8 cellular contexts compared by ENCODE assay signal in the genomic region with DNA sequence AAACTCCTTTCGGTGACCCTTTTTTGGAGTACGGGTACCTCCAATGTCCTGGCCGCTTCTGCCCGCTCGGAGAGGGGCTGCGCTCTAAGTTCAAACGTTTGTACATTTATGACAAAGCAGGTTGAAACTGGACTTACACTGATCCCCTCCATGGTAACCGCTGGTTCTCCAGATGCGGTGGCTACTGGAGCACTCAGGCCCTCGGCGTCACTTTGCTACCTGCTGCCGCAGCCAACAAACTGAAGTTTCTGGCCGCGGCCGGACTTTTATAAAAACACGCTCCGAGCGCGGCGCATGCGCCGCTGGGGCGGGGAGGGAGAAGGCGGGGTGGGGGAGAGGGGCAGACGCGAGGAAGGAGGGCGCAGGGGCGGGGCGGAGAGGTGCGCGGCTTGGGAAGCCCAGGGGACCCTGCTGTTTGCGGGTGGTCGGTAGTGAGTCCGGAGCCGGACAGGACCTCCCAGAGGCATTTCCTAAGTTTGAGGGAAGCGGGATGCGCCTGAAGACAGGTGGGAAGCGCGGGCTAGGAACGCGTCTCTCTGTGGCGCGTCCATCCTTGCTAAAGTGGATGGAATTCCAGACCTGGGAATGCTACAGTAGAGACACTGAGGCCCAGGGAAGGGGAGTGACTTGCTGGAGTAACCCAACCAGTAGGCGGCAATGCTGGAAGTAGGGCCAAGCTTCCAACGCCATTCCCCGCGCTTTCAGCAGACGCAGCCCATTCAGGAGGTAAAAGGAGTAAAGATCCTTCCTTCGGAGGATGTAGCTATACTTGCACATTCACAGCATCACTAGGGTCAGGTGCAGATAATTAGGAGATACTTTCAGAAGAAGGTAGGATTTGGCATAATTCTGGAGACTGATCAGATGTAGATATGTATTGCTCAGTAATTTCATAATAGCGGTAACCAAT. TPM values are rescaled to one million over a fixed set of nuclear protein-coding genes. Genes with fewer than 3 reads are reported as not detected.
DNase-seq lines count a peak whose midpoint lies in the region; ATAC-seq, FAIRE-seq and TF ChIP-seq lines count a peak whose summit lies in the region.

CXCR4 (minus strand) TSS at position 241 of the 910 bp plus-strand sequence; CDS start at position 152, 89 bp downstream.

- H3K23ac ChIP-seq in H1 (ENCODE audit: insufficient read length): no peak within 1 kb of the TSS

- CTCF ChIA-PET in H1 (lab: Charles Lee; ENCODE audit: partially characterized antibody): interaction anchor here (0.6 to 1.4 kb wide), 5 partner anchors 11 to 223 kb away, joined by 3 to 6 read pairs (median 3); no protein-coding TSS in a partner anchor

- H2BK15ac ChIP-seq in H1 (ENCODE audit: low read length): no peak within 1 kb of the TSS

- H3K23me2 ChIP-seq in H1 (ENCODE audit: low read depth, low read length): peaks cover 23% of the 10 kb centered on the region

- peaks cover 10 to 51% (median 43%) of the 10 kb centered on the region in 4 experiments for H3K27me3 ChIP-seq in H1 (replicated peaks in 1 of 4; ENCODE audit: control insufficient read depth in 3 of 4, extremely low read depth in 1 of 4, insufficient read depth in 3 of 4, low read length in 3 of 4)

- no peak within 1 kb of the TSS for H3K14ac ChIP-seq in H1 (ENCODE audit: insufficient read length)

- H3K4me3 ChIP-seq in GM12864 (ENCODE audit: low read depth, low read length): peak within 1 kb of the TSS; percentile 77
- H3K4me3 ChIP-seq in H1 (ENCODE audit: extremely low read depth in 1 of 4, insufficient read depth in 2 of 4, low read depth in 3 of 4, low read length in 4 of 4): peak within 1 kb of the TSS; percentile 57 to 78 (median 68)
- peak within 1 kb of the TSS; percentile 35 for H3K4me3 ChIP-seq in mucosa of descending colon

- peak; percentile 21 for TF ChIP-seq CTCF in GM12864 (IDR thresholded peaks at IDR 0.05; ENCODE audit: low read depth, low read length, missing control alignments)
- TF ChIP-seq CTCF in H1 (IDR thresholded peaks at IDR 0.05; ENCODE audit: control extremely low read depth in 1 of 3, insufficient read depth in 1 of 3, low read depth in 1 of 3, low read length in 3 of 3): peak in 2 of 3 experiments; percentile 61 to 65; a peak in 2 of 4 replicates
- TF ChIP-seq CTCF in mucosa of descending colon (IDR thresholded peaks at IDR 0.05): no peak

- no peak within 1 kb of the TSS for H2AK5ac ChIP-seq in H1 (ENCODE audit: low read depth, low read length)

- peak within 1 kb of the TSS; percentile 98 for H2AFZ ChIP-seq in H1 (ENCODE audit: low read length)

- intact Hi-C loops in mucosa of descending colon (cut with DNase I, micrococcal nuclease): no loop called here

- H4K8ac ChIP-seq in H1 (ENCODE audit: extremely low read depth, insufficient read depth, low read length): no peak within 1 kb of the TSS; the same call in 1 of the 2 replicates

- POLR2A ChIA-PET in H1 (lab: Charles Lee; ENCODE audit: partially characterized antibody): interaction anchor here (1.6 kb wide), 1 partner anchor 107 kb away, joined by 3 read pairs; no protein-coding TSS in a partner anchor

- no peak for DNase-seq in GM12864 (ENCODE audit: low read depth)
- peak; percentile 85 to 91 for DNase-seq in NCI-H526 (lab: John Stamatoyannopoulos, UW)
- peak; percentile 85 to 90 for DNase-seq in activated CD8-positive, alpha-beta memory T cell treated with anti-CD3 and anti-CD28 coated beads for 1 hour (ENCODE audit: extremely low read depth in 1 of 2, low read depth in 1 of 2)
- peak; percentile 49 to 93 for DNase-seq in H1 (ENCODE audit: low read depth in 1 of 2, low spot score in 2 of 2)
- DNase-seq in mucosa of descending colon: peak; percentile 75 to 91 (median 86)
- peak; percentile 91 to 92 for DNase-seq in stimulated activated CD8-positive, alpha-beta memory T cell treated with anti-CD3 and anti-CD28 coated beads, Interleukin-4, amount 100 ng/mL, for 1 hour (ENCODE audit: low read depth in 2 of 2, low spot score in 1 of 2)
- no peak for DNase-seq in urothelium cell line (ENCODE audit: low spot score)

- FAIRE-seq in H1 (lab: Jason Lieb, UNC): peak; percentile 94
- FAIRE-seq in urothelium cell line (lab: Jason Lieb, UNC): no peak

- peak within 1 kb of the TSS; percentile 52; the same call in 1 of the 2 replicates for H3K18ac ChIP-seq in H1 (ENCODE audit: extremely low read depth, low read length)

- no peak within 1 kb of the TSS for H2BK120ac ChIP-seq in H1 (replicated peaks; ENCODE audit: low read depth, low read length)

- no peaks in the 10 kb centered on the region for H3K79me2 ChIP-seq in H1 (ENCODE audit: control insufficient read depth in 1 of 2, insufficient read depth in 2 of 2, low read length in 2 of 2)

- peak; percentile 44 to 46; a peak in 3 of 4 replicates for TF ChIP-seq RAD21 in H1 (IDR thresholded peaks at IDR 0.05 in 1 of 2, conservative IDR thresholded peaks at IDR 0.05 in 1 of 2; ENCODE audit: low read depth in 2 of 2, low read length in 2 of 2)

- H3K56ac ChIP-seq in H1 (replicated peaks; ENCODE audit: insufficient read length, low read depth, low read length): no peak within 1 kb of the TSS

- H3K36me3 ChIP-seq in H1 (ENCODE audit: control insufficient read depth in 2 of 4, insufficient read depth in 4 of 4, low read length in 3 of 4) (0 out of 8 replicates have a peak, but pooled peaks cover 0 to 2% (median 0%) of the 10 kb centered on the region in 4 experiments), mucosa of descending colon (ENCODE audit: low read depth) (no peaks in the 10 kb centered on the region)

- no peaks in the 10 kb centered on the region for H3K79me1 ChIP-seq in H1 (ENCODE audit: low read depth, low read length)

- no peak within 1 kb of the TSS for H4K91ac ChIP-seq in H1 (replicated peaks; ENCODE audit: insufficient read length, low read length)

- no peak within 1 kb of the TSS for H2BK5ac ChIP-seq in H1 (ENCODE audit: low read depth, low read length)

- H2BK20ac ChIP-seq in H1 (ENCODE audit: low read length): no peak within 1 kb of the TSS

- H3K27ac ChIP-seq in H1 (ENCODE audit: low read depth, low read length): no peak within 1 kb of the TSS

- H4K5ac ChIP-seq in H1 (ENCODE audit: insufficient read length, low read depth, low read length): peak within 1 kb of the TSS; percentile 1

- TF ChIP-seq EP300 in H1 (IDR thresholded peaks at IDR 0.05; ENCODE audit: borderline replicate concordance in 1 of 2, low read depth in 2 of 2, low read length in 2 of 2): no peak

- WGBS in H1 (ENCODE audit: extremely low coverage in 1 of 2, insufficient coverage in 1 of 2, insufficient read length in 1 of 2, insufficient replicate concordance in 2 of 2, low coverage in 1 of 2, low lambda C conversion rate in 2 of 2, missing lambda C conversion rate in 1 of 2), 2 experiments: 3% methylated on average over 25 of the region's 50 CpGs; no CpG with 5 or more reads in 1 of the 2 experiments

- peak within 1 kb of the TSS in 2 of 4 experiments; percentile 13 to 59; a peak in 3 of 7 replicates for H3K9ac ChIP-seq in H1 (replicated peaks in 1 of 4; ENCODE audit: extremely low read depth in 1 of 4, low read depth in 3 of 4, low read length in 3 of 4)

- peak; percentile 28 for ATAC-seq in HG03103 (IDR thresholded peaks at IDR 0.05; ENCODE audit: low read depth, unreplicated experiment)
- peak; percentile 69 for ATAC-seq in mucosa of descending colon

- no peak within 1 kb of the TSS for H3K4ac ChIP-seq in H1 (replicated peaks; ENCODE audit: insufficient read length, low read depth, low read length)

- H3K4me2 ChIP-seq in H1 (ENCODE audit: insufficient read depth in 1 of 2, low read depth in 2 of 2, low read length in 2 of 2): peak within 1 kb of the TSS; percentile 94 to 97

- H3K4me1 ChIP-seq in H1 (replicated peaks in 1 of 4; ENCODE audit: control insufficient read depth in 3 of 4, insufficient read depth in 4 of 4, low read length in 3 of 4) (peaks cover 0 to 5% (median under 1%) of the 10 kb centered on the region in 4 experiments; a peak in 4 of 7 replicates), mucosa of descending colon (ENCODE audit: low read depth) (peaks cover 33% of the 10 kb centered on the region)

- no peak within 1 kb of the TSS for H2BK12ac ChIP-seq in H1 (ENCODE audit: low read depth, low read length)

- H3K9me3 ChIP-seq in H1 (ENCODE audit: insufficient read depth in 2 of 2, low read depth in 1 of 2, low read length in 1 of 2) (no peaks in the 10 kb centered on the region), mucosa of descending colon (no peaks in the 10 kb centered on the region)

- TF ChIP-seq POLR2A in H1 (IDR thresholded peaks at IDR 0.05; ENCODE audit: control extremely low read depth in 1 of 2, low read depth in 2 of 2, low read length in 2 of 2): peak; percentile 35 to 58; a peak in 2 of 3 replicates

- peaks cover 0 to 5% of the 10 kb centered on the region in 2 experiments for H4K20me1 ChIP-seq in H1 (replicated peaks in 1 of 2; ENCODE audit: control insufficient read depth in 1 of 2, insufficient read depth in 2 of 2, low read length in 2 of 2)

TF ChIP-seq in H1, 55 proteins besides CTCF, POLR2A, EP300 and RAD21 (continues in another document):
- no peak for TF ChIP-seq ASH2L (IDR thresholded peaks at IDR 0.05; ENCODE audit: low read length)
- peak; percentile 72 for TF ChIP-seq NRF1 (IDR thresholded peaks at IDR 0.05; ENCODE audit: low read depth, low read length)
- TF ChIP-seq BACH1 (IDR thresholded peaks at IDR 0.05; ENCODE audit: low read length): 0 out of 2 replicates have a peak, but pooled peaks have one; percentile 11
- TF ChIP-seq POLR2AphosphoS5 (IDR thresholded peaks at IDR 0.05; ENCODE audit: low read depth, low read length): peak; percentile 33; the same call in 1 of the 2 replicates
- TF ChIP-seq ATF3 (IDR thresholded peaks at IDR 0.05; ENCODE audit: insufficient read depth, low read depth, low read length): no peak
- TF ChIP-seq, protein P1, sequence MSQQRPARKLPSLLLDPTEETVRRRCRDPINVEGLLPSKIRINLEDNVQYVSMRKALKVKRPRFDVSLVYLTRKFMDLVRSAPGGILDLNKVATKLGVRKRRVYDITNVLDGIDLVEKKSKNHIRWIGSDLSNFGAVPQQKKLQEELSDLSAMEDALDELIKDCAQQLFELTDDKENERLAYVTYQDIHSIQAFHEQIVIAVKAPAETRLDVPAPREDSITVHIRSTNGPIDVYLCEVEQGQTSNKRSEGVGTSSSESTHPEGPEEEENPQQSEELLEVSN (IDR thresholded peaks at IDR 0.05): peak; percentile 73

RNA-seq across cellular contexts. Expression of gene CXCR4, which starts in this region (rescaled TPM):
- 1.3 and 1.8 TPM in 2 replicates for total RNA-seq in H1 (2021; fragmentation: NEBNext Ultra II Directional; extraction: Animal tissue kit (Norgen Biotek cat#: 25700))
- polyA plus RNA-seq in H1 (2011; rRNA removed): 1.9 and 2.8 TPM in 2 replicates
- 1.6 TPM for polyA plus RNA-seq in H1 (2011; cell fraction: cytosol; rRNA removed)
- 1.9 TPM for polyA plus RNA-seq in H1 (2011; cell fraction: nucleus; rRNA removed)
- 1.3 to 1.4 TPM (median 1.4 TPM) in 4 replicates for polyA plus RNA-seq in H1 (2012, experiment 1 of 2)
- 0.60 TPM for polyA plus RNA-seq in H1 (2012, experiment 2 of 2)
- 1.9 TPM for polyA plus RNA-seq in H1 (2013, experiment 1 of 2)
- 2.6 TPM for polyA plus RNA-seq in H1 (2013, experiment 2 of 2)
- polyA minus RNA-seq in H1 (2011; rRNA and poly(A)+ RNA removed): 5.3 and 6.9 TPM in 2 replicates
- 2.2 TPM for polyA minus RNA-seq in H1 (2011; cell fraction: cytosol; rRNA and poly(A)+ RNA removed)
- polyA minus RNA-seq in H1 (2011; cell fraction: nucleus; rRNA and poly(A)+ RNA removed): 5.8 TPM
- total RNA-seq in mucosa of descending colon: 10 to 100 TPM in 1 of 3 donors, 1 to 10 TPM in 2; 3.6 to 12.6 (median 3.9) TPM

Comparison
In these comparisons a context has a peak if more than half of its experiments do, and no peak if none do; other contexts are left out.
1. DNase-seq: peak in NCI-H526 (2 of 2), activated CD8-positive, alpha-beta memory T cell treated with anti-CD3 and anti-CD28 coated beads for 1 hour (2 of 2), H1 (2 of 2), mucosa of descending colon (3 of 3) and stimulated activated CD8-positive, alpha-beta memory T cell treated with anti-CD3 and anti-CD28 coated beads, Interleukin-4, amount 100 ng/mL, for 1 hour (2 of 2); none in GM12864 (single experiment) and urothelium cell line (single experiment).
2. Peak in every context shown above with its lines, with median percentiles within 50 percentile points of each other: H3K4me3 ChIP-seq.